In the genomic region with DNA sequence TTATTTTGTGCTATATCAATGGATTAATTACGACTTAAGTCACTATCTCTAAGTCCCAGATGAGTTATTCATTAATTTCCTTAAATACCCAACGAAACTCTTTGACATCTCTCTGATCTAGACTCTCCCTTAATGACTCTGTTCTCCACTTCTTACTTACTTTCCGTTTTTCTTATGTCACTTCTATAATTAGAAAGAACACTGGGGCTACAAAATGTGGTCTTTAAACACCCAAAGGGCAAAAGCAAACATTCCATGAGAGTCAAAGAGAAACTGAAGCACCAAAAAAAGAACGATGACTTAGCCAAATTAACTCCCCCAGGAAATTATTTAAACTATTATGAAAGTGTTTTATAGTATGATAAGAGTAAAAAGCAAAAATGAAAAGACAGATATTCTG, we compare ENCODE assay signal across 14 cellular contexts.
DNase-seq lines count a peak whose midpoint lies in the region; ATAC-seq, FAIRE-seq and TF ChIP-seq lines count a peak whose summit lies in the region.
"Had no signal": no experiment of that assay in that cellular context is flagged by ENCODE, and none has a peak within 500 bp of the region (broad histone marks: within the 10 kb centered on the region; RNA-seq: fewer than 3 reads in every experiment).

No MANE protein-coding gene starts in this region.

- H3K9me3 Mint-ChIP-seq in activated T-cell treated with anti-CD3 and anti-CD28 coated beads, Interleukin-2, amount 50 U/mL, for 72 hours: peaks cover 6 to 7% of the 10 kb centered on the region in 2 donors

- no peaks in the 10 kb centered on the region for H3K27me3 Mint-ChIP-seq in activated T-cell treated with anti-CD3 and anti-CD28 coated beads, Interleukin-2, amount 50 U/mL, for 72 hours (ENCODE audit: low read depth)
- H3K27me3 Mint-ChIP-seq: activated naive CD4-positive, alpha-beta T cell treated with anti-CD3 and anti-CD28 coated beads, Interleukin-2, amount 50 U/mL, for 24 hours; stimulated activated naive CD8-positive, alpha-beta T cell treated with anti-CD3 and anti-CD28 coated beads, Interleukin-15, amount 100 ng/mL, for 72 hours had no signal

- no peak overlapping the region for H3K4me3 Mint-ChIP-seq in activated T-cell treated with anti-CD3 and anti-CD28 coated beads, Interleukin-2, amount 50 U/mL, for 72 hours
- H3K4me3 Mint-ChIP-seq: activated naive CD4-positive, alpha-beta T cell treated with anti-CD3 and anti-CD28 coated beads, Interleukin-2, amount 50 U/mL, for 24 hours; stimulated activated naive CD8-positive, alpha-beta T cell treated with anti-CD3 and anti-CD28 coated beads, Interleukin-15, amount 100 ng/mL, for 72 hours had no signal

- DNase-seq in GM12865 (ENCODE audit: low read depth): peak; percentile 29
- no peak for DNase-seq in coronary artery (ENCODE audit: low spot score)
- no peak for DNase-seq in HTR-8/SVneo (ENCODE audit: insufficient read length, low spot score)
- no peak for DNase-seq in activated T-cell treated with anti-CD3 and anti-CD28 coated beads, Interleukin-2, amount 50 U/mL, for 72 hours
- DNase-seq in NCI-H2196 (lab: John Stamatoyannopoulos, UW; ENCODE audit: unreplicated experiment): no peak
- DNase-seq in HK-2 (ENCODE audit: unreplicated experiment): no peak
- DNase-seq: AML-193; NCI-H1417 treated with DMSO at 0.1 percent for 48 hours; NK-92 treated with Interleukin-12 subunit alpha and Interleukin-12 subunit beta, amount 100 ng/mL, for 24 hours; stimulated activated CD4-positive, alpha-beta T cell treated with anti-CD3 and anti-CD28 coated beads, Interleukin-1b, Interleukin-23, amount 100 ng/mL, for 48 hours; stimulated activated naive CD8-positive, alpha-beta T cell treated with anti-CD3 and anti-CD28 coated beads, Interleukin-15, amount 100 ng/mL, for 72 hours had no signal

- H3K27ac Mint-ChIP-seq in activated T-cell treated with anti-CD3 and anti-CD28 coated beads, Interleukin-2, amount 50 U/mL, for 72 hours: no peak overlapping the region
- H3K27ac Mint-ChIP-seq: activated naive CD4-positive, alpha-beta T cell treated with anti-CD3 and anti-CD28 coated beads, Interleukin-2, amount 50 U/mL, for 24 hours; stimulated activated naive CD8-positive, alpha-beta T cell treated with anti-CD3 and anti-CD28 coated beads, Interleukin-15, amount 100 ng/mL, for 72 hours had no signal

- H3K4me3 ChIP-seq in GM12865 (ENCODE audit: low read depth, low read length) (no peak overlapping the region), coronary artery (peak overlapping the region; percentile 12)

- TF ChIP-seq CTCF in GM12865 (IDR thresholded peaks at IDR 0.05; ENCODE audit: insufficient read depth, low read depth, low read length, missing control alignments) (no peak), coronary artery (IDR thresholded peaks at IDR 0.05) (no peak)

- ATAC-seq in GM21367 (IDR thresholded peaks at IDR 0.05; ENCODE audit: unreplicated experiment) (peak; percentile 84), HG03103 (IDR thresholded peaks at IDR 0.05; ENCODE audit: low read depth, unreplicated experiment) (peak; percentile 66)
- ATAC-seq in activated T-cell treated with anti-CD3 and anti-CD28 coated beads, Interleukin-2, amount 50 U/mL, for 72 hours (replicated peaks in 1 of 2): no peak
- ATAC-seq: stimulated activated naive CD8-positive, alpha-beta T cell treated with anti-CD3 and anti-CD28 coated beads, Interleukin-15, amount 100 ng/mL, for 72 hours had no signal

- H3K27ac ChIP-seq in coronary artery: peak overlapping the region in 1 of 2 donors; percentile 53

- no peak for FAIRE-seq in HTR-8/SVneo (lab: Jason Lieb, UNC)

- peaks cover 12% of the 10 kb centered on the region for H3K4me1 Mint-ChIP-seq in activated T-cell treated with anti-CD3 and anti-CD28 coated beads, Interleukin-2, amount 50 U/mL, for 72 hours (ENCODE audit: low read depth)

- no peaks in the 10 kb centered on the region for H3K36me3 Mint-ChIP-seq in activated T-cell treated with anti-CD3 and anti-CD28 coated beads, Interleukin-2, amount 50 U/mL, for 72 hours (ENCODE audit: insufficient read depth in 2 of 2)
- H3K36me3 Mint-ChIP-seq: activated naive CD4-positive, alpha-beta T cell treated with anti-CD3 and anti-CD28 coated beads, Interleukin-2, amount 50 U/mL, for 24 hours had no signal

Comparison
In these comparisons a context has a peak if more than half of its experiments do, and no peak if none do; other contexts are left out.
1. ATAC-seq: peak in GM21367 (single experiment) and HG03103 (single experiment); none in activated T-cell treated with anti-CD3 and anti-CD28 coated beads, Interleukin-2, amount 50 U/mL, for 72 hours (0 of 2).